Comparison of ENCODE assay signal across 1 cellular context in genomic region chr1:151072224-151072623, GRCh38.
A peak's percentile ranks its signal among the peaks of the same experiment; 100 is the strongest.
TF ChIP-seq lines count a peak whose summit lies in the region.

No MANE protein-coding gene starts in this region.

TF ChIP-seq in HepG2, 621 proteins besides CTCF, POLR2A, EP300 and RAD21:
- TF ChIP-seq ZNF460 (CRISPR knock-in tag; IDR thresholded peaks at IDR 0.05; ENCODE audit: borderline replicate concordance): no peak
- no peak for TF ChIP-seq MAFF (IDR thresholded peaks at IDR 0.05; ENCODE audit: low read depth, low read length)
- TF ChIP-seq ZSCAN31 (CRISPR knock-in tag; IDR thresholded peaks at IDR 0.05; ENCODE audit: low read depth): no peak
- TF ChIP-seq STAG1 (CRISPR knock-in tag; IDR thresholded peaks at IDR 0.05): 0 out of 2 replicates have a peak, but pooled peaks have one; percentile 7
TF ChIP-seq in HepG2: peak in this region for 1.
